Comparison of ENCODE assay signal across 10 cellular contexts in genomic region chr19:54095136-54095858, GRCh38. TPM values are rescaled to one million over a fixed set of nuclear protein-coding genes. Genes with fewer than 3 reads are reported as not detected.
DNase-seq lines count a peak whose midpoint lies in the region; ATAC-seq, FAIRE-seq and TF ChIP-seq lines count a peak whose summit lies in the region.
"Had no signal": no experiment of that assay in that cellular context is flagged by ENCODE, and none has a peak within 500 bp of the region (broad histone marks: within the 10 kb centered on the region; RNA-seq: fewer than 3 reads in every experiment).

No MANE protein-coding gene starts in this region.

- H3K36me3 ChIP-seq in BJ (ENCODE audit: control insufficient read depth, insufficient read depth, low read length) (no peaks in the 10 kb centered on the region), PC-3 (ENCODE audit: low read depth, low read length) (no peaks in the 10 kb centered on the region), endothelial cell of umbilical vein (ENCODE audit: control insufficient read depth in 2 of 2, extremely low read depth in 1 of 2, insufficient read depth in 2 of 2, low read length in 2 of 2) (no peaks in the 10 kb centered on the region), neuronal stem cell (replicated peaks in 1 of 2; ENCODE audit: control insufficient read depth in 2 of 2, insufficient read depth in 2 of 2, low read length in 2 of 2) (no peaks in the 10 kb centered on the region)

- H3K9ac ChIP-seq in PC-3 (ENCODE audit: low read length) (no peak overlapping the region), endothelial cell of umbilical vein (replicated peaks; ENCODE audit: extremely low read depth, insufficient read depth, low read length) (no peak overlapping the region), neuronal stem cell (ENCODE audit: low read depth, low read length, poor library complexity) (peak overlapping the region; percentile 84)

- peaks cover 8% of the 10 kb centered on the region for H3K4me1 ChIP-seq in PC-3 (ENCODE audit: insufficient read depth, low read length)
- H3K4me1 ChIP-seq in endothelial cell of umbilical vein (ENCODE audit: control insufficient read depth, extremely low read depth, insufficient read depth, low read length): no peaks in the 10 kb centered on the region
- H3K4me1 ChIP-seq in neuronal stem cell (ENCODE audit: control insufficient read depth in 2 of 2, insufficient read depth in 1 of 2, low read depth in 1 of 2, low read length in 2 of 2): peaks cover 4 to 5% of the 10 kb centered on the region in 2 donors

- peak overlapping the region; percentile 10 for H2BK5ac ChIP-seq in neuronal stem cell (ENCODE audit: low read length)

- H3K14ac ChIP-seq in neuronal stem cell (ENCODE audit: low read length): peak overlapping the region; percentile 82

- H3K4me2 ChIP-seq in PC-3 (ENCODE audit: low read length): peak overlapping the region; percentile 79
- peak overlapping the region; percentile 49 for H3K4me2 ChIP-seq in endothelial cell of umbilical vein (ENCODE audit: insufficient read depth, low read length)
- H3K4me2 ChIP-seq in neuronal stem cell (ENCODE audit: insufficient read depth, low read length, poor library complexity, severe bottlenecking): peak overlapping the region; percentile 73

- H3K4me3 ChIP-seq in BJ (ENCODE audit: low read depth, low read length) (peak overlapping the region; percentile 29), PC-3 (ENCODE audit: low read length) (peak overlapping the region; percentile 53), endothelial cell of umbilical vein (replicated peaks in 1 of 3; ENCODE audit: insufficient read depth in 1 of 3, low read depth in 1 of 3, low read length in 3 of 3) (no peak overlapping the region), neuronal stem cell (ENCODE audit: low read length in 2 of 2) (peak overlapping the region; percentile 32 to 78)

- H3K27me3 ChIP-seq in BJ (ENCODE audit: control insufficient read depth, insufficient read depth, low read length): no peaks in the 10 kb centered on the region
- H3K27me3 ChIP-seq in PC-3 (ENCODE audit: low read length): no peaks in the 10 kb centered on the region
- H3K27me3 ChIP-seq in endothelial cell of umbilical vein (ENCODE audit: control insufficient read depth in 2 of 2, insufficient read depth in 2 of 2, low read length in 2 of 2): no peaks in the 10 kb centered on the region
- peaks cover 0 to 23% (median 21%) of the 10 kb centered on the region in 3 experiments for H3K27me3 ChIP-seq in neuronal stem cell (ENCODE audit: control insufficient read depth in 3 of 3, insufficient read depth in 3 of 3, low read depth in 1 of 3, low read length in 3 of 3)

- peak overlapping the region; percentile 93 for H2BK120ac ChIP-seq in neuronal stem cell (ENCODE audit: low read depth, low read length)

- H3K4ac ChIP-seq in neuronal stem cell (ENCODE audit: low read length): peak overlapping the region; percentile 37

- CTCF ChIA-PET in BJ (lab: Yijun Ruan, JAX) (interaction anchor here (1.1 to 3.4 kb wide), 5 partner anchors 64 to 302 kb away, joined by 3 to 17 read pairs (median 6); no protein-coding TSS in a partner anchor), PC-3 (lab: Charles Lee) (interaction anchor here (0.6 to 1.0 kb wide), 3 partner anchors 42 to 582 kb away, joined by 4 to 5 read pairs (median 4); partner anchors contain the start of gene CNOT3), endothelial cell of umbilical vein (lab: Charles Lee) (interaction anchor here (0.6 to 4.2 kb wide), 11 partner anchors 8 to 320 kb away, joined by 3 to 27 read pairs (median 4); no protein-coding TSS in a partner anchor)

- no peaks in the 10 kb centered on the region for H3K9me1 ChIP-seq in endothelial cell of umbilical vein (replicated peaks; ENCODE audit: control insufficient read depth, extremely low read depth, insufficient read depth, low read length)

- no TSS peak for BruUV-seq in PC-3 (replicated peaks; lab: Mats Ljungman, UMichigan)
- BruUV-seq in endothelial cell of umbilical vein (replicated peaks; lab: Mats Ljungman, UMichigan): no TSS peak

- peak overlapping the region; percentile 96 for H3K23ac ChIP-seq in neuronal stem cell (ENCODE audit: low read depth, low read length, poor library complexity)

- H3K79me1 ChIP-seq in neuronal stem cell (ENCODE audit: low read depth, low read length): no peaks in the 10 kb centered on the region

- H2AFZ ChIP-seq in PC-3 (ENCODE audit: low read length) (peak overlapping the region; percentile 93), endothelial cell of umbilical vein (ENCODE audit: low read depth, low read length) (peak overlapping the region; percentile 66), neuronal stem cell (ENCODE audit: low read length) (peak overlapping the region; percentile 97)

- peak overlapping the region; percentile 20 for H2AK5ac ChIP-seq in neuronal stem cell (ENCODE audit: low read depth, low read length)

- no peaks in the 10 kb centered on the region for H3K9me2 ChIP-seq in PC-3 (replicated peaks; ENCODE audit: low read length)

- DNase-seq in BJ (ENCODE audit: low read depth): no peak
- no peak for DNase-seq in PC-3
- no peak for DNase-seq in endothelial cell of umbilical vein (ENCODE audit: low read depth, low spot score)
- no peak for DNase-seq in neuronal stem cell (ENCODE audit: low spot score)
- DNase-seq in GF-D8 (lab: John Stamatoyannopoulos, UW): no peak
- DNase-seq in NCI-H82 (lab: John Stamatoyannopoulos, UW): no peak
- no peak for DNase-seq in NCI-H1417 treated with DMSO at 0.1 percent for 48 hours (lab: John Stamatoyannopoulos, UW)

- no peaks in the 10 kb centered on the region for H4K20me1 ChIP-seq in PC-3 (ENCODE audit: low read length)
- H4K20me1 ChIP-seq in endothelial cell of umbilical vein (replicated peaks; ENCODE audit: control insufficient read depth, extremely low read depth, insufficient read depth, low read length): no peaks in the 10 kb centered on the region

- dilution Hi-C loops in endothelial cell of umbilical vein (cut with MboI; ENCODE audit: extremely low pct_ligation_motif_present, low sequenced_read_pairs): no loop called here

- WGBS in neuronal stem cell (ENCODE audit: extremely low coverage in 2 of 2, insufficient read length in 2 of 2, insufficient replicate concordance in 1 of 2), 2 donors: no CpG with 5 or more reads among the region's 22 CpGs

- H4K8ac ChIP-seq in neuronal stem cell (ENCODE audit: low read depth, low read length): peak overlapping the region; percentile 83

- TF ChIP-seq POLR2A in endothelial cell of umbilical vein (IDR thresholded peaks at IDR 0.05; ENCODE audit: low read depth, low read length): no peak

- peak overlapping the region; percentile 98 for H2BK15ac ChIP-seq in neuronal stem cell (ENCODE audit: low read length)

- TF ChIP-seq CTCF in BJ (IDR thresholded peaks at IDR 0.05; ENCODE audit: insufficient read depth, low read depth, low read length) (no peak), PC-3 (conservative IDR thresholded peaks at IDR 0.05; ENCODE audit: low read depth, low read length) (no peak), endothelial cell of umbilical vein (IDR thresholded peaks at IDR 0.05; ENCODE audit: extremely low read depth in 1 of 2, insufficient read depth in 1 of 2, low read depth in 1 of 2, low read length in 2 of 2) (no peak)

- intact Hi-C loops in PC-3 (cut with micrococcal nuclease) (loop anchor here (10.0 kb wide), 2 partner anchors 250 to 290 kb away; no protein-coding TSS in a partner anchor), endothelial cell of umbilical vein (cut with micrococcal nuclease) (loop anchor here (5.0 kb wide), 1 partner anchor 188 kb away; the partner anchor contains the start of gene CACNG7)

- H4K91ac ChIP-seq in neuronal stem cell (ENCODE audit: low read depth, low read length, poor library complexity): no peak overlapping the region

- ATAC-seq in PC-3 (no peak; the same call in 1 of the 2 replicates), GM19463 (IDR thresholded peaks at IDR 0.05; ENCODE audit: unreplicated experiment) (no peak)

- no peaks in the 10 kb centered on the region for H3K9me3 ChIP-seq in PC-3 (ENCODE audit: low read length)
- no peaks in the 10 kb centered on the region for H3K9me3 ChIP-seq in endothelial cell of umbilical vein (replicated peaks; ENCODE audit: control insufficient read depth, insufficient read depth, low read length)
- H3K9me3 ChIP-seq in neuronal stem cell (replicated peaks in 1 of 2; ENCODE audit: control insufficient read depth in 2 of 2, insufficient read depth in 1 of 2, low read depth in 1 of 2, low read length in 2 of 2): peaks cover 2 to 4% of the 10 kb centered on the region in 2 donors

- H3K18ac ChIP-seq in neuronal stem cell (ENCODE audit: low read length): peak overlapping the region; percentile 99

- no peaks in the 10 kb centered on the region for H3F3A ChIP-seq in PC-3 (ENCODE audit: low read length, unreplicated experiment)

- H2BK12ac ChIP-seq in neuronal stem cell (ENCODE audit: low read length): peak overlapping the region; percentile 30

- POLR2A ChIA-PET in BJ (lab: Charles Lee): interaction anchor here (0.6 to 0.9 kb wide), 2 partner anchors 60 to 295 kb away, joined by 3 read pairs; no protein-coding TSS in a partner anchor
- POLR2A ChIA-PET in PC-3 (lab: Charles Lee; ENCODE audit: unreplicated experiment): interaction anchor here (0.6 kb wide), 1 partner anchor 64 kb away, joined by 3 read pairs; no protein-coding TSS in a partner anchor
- POLR2A ChIA-PET in endothelial cell of umbilical vein (lab: Charles Lee): no interaction called here

- no peak overlapping the region for H3K27ac ChIP-seq in PC-3 (ENCODE audit: low read length)
- no peak overlapping the region for H3K27ac ChIP-seq in endothelial cell of umbilical vein (ENCODE audit: insufficient read depth, low read depth, low read length)
- H3K27ac ChIP-seq in neuronal stem cell (replicated peaks; ENCODE audit: low read length): no peak overlapping the region

- H3K79me2 ChIP-seq in PC-3 (ENCODE audit: low read length): no peaks in the 10 kb centered on the region
- no peaks in the 10 kb centered on the region for H3K79me2 ChIP-seq in endothelial cell of umbilical vein (ENCODE audit: control insufficient read depth, insufficient read depth, low read length)

- FAIRE-seq in endothelial cell of umbilical vein (lab: Jason Lieb, UNC): no peak
- FAIRE-seq: RCC 7860 had no signal

RNA-seq across cellular contexts. Expression of gene OSCAR, which starts 5.3 kb away (rescaled TPM):
- polyA plus RNA-seq in BJ (2011; rRNA removed) (0.27 and 0.66 TPM in 2 replicates), endothelial cell of umbilical vein (0.08 and 0.10 TPM in 2 replicates)
- 0.24 TPM in 1 of 2 replicates, not detected in the other for polyA minus RNA-seq in BJ (2011; rRNA and poly(A)+ RNA removed)
- total RNA-seq in PC-3 (2014; rRNA removed) (0.46 TPM in 1 of 2 replicates, not detected in the other), endothelial cell of umbilical vein (not detected in 2 replicates)
- not detected in 2 replicates for polyA plus RNA-seq in endothelial cell of umbilical vein (2011; cell fraction: cytosol; rRNA removed)
- polyA plus RNA-seq in endothelial cell of umbilical vein (2011; cell fraction: nucleus; rRNA removed): 0.07 and 0.11 TPM in 2 replicates
- polyA plus RNA-seq in endothelial cell of umbilical vein (2012): not detected in 2 replicates
- polyA minus RNA-seq in endothelial cell of umbilical vein: not detected in 2 replicates
- polyA minus RNA-seq in endothelial cell of umbilical vein (2011; cell fraction: cytosol; rRNA and poly(A)+ RNA removed): not detected
- not detected in 2 replicates for polyA minus RNA-seq in endothelial cell of umbilical vein (2011; cell fraction: nucleus; rRNA and poly(A)+ RNA removed)
- 0.60 TPM for polyA plus RNA-seq in neuronal stem cell (2013, experiment 1 of 2)
- polyA plus RNA-seq in neuronal stem cell (2013, experiment 2 of 2): 0.46 TPM
- total RNA-seq: dermis microvascular lymphatic vessel endothelial cell had no signal

RNA-seq across cellular contexts. Expression of gene NDUFA3, which starts 7.4 kb away (rescaled TPM):
- polyA plus RNA-seq in BJ (2011; rRNA removed): 26.6 and 45.8 TPM in 2 replicates
- polyA minus RNA-seq in BJ (2011; rRNA and poly(A)+ RNA removed): 168 and 237 TPM in 2 replicates
- total RNA-seq in PC-3 (2014; rRNA removed): 91.6 and 138 TPM in 2 replicates
- total RNA-seq in endothelial cell of umbilical vein: 119 and 132 TPM in 2 replicates
- polyA plus RNA-seq in endothelial cell of umbilical vein: 95.5 and 107 TPM in 2 replicates
- 44.5 and 70.9 TPM in 2 replicates for polyA plus RNA-seq in endothelial cell of umbilical vein (2011; cell fraction: cytosol; rRNA removed)
- 40.1 and 41.4 TPM in 2 replicates for polyA plus RNA-seq in endothelial cell of umbilical vein (2011; cell fraction: nucleus; rRNA removed)
- 174 and 259 TPM in 2 replicates for polyA plus RNA-seq in endothelial cell of umbilical vein (2012)
- polyA minus RNA-seq in endothelial cell of umbilical vein: 70.8 and 152 TPM in 2 replicates
- polyA minus RNA-seq in endothelial cell of umbilical vein (2011; cell fraction: cytosol; rRNA and poly(A)+ RNA removed): 111 TPM
- 21.3 and 29.3 TPM in 2 replicates for polyA minus RNA-seq in endothelial cell of umbilical vein (2011; cell fraction: nucleus; rRNA and poly(A)+ RNA removed)
- polyA plus RNA-seq in neuronal stem cell (2013, experiment 1 of 2): 777 TPM
- 754 TPM for polyA plus RNA-seq in neuronal stem cell (2013, experiment 2 of 2)

RNA-seq across cellular contexts. Expression of gene TARM1, which starts 14.1 kb away (rescaled TPM):
- polyA plus RNA-seq in BJ (2011; rRNA removed): not detected in 2 replicates
- not detected in 2 replicates for polyA minus RNA-seq in BJ (2011; rRNA and poly(A)+ RNA removed)
- not detected in 2 replicates for total RNA-seq in PC-3 (2014; rRNA removed)
- total RNA-seq in endothelial cell of umbilical vein: not detected in 2 replicates
- polyA plus RNA-seq in endothelial cell of umbilical vein: not detected in 2 replicates
- not detected in 2 replicates for polyA plus RNA-seq in endothelial cell of umbilical vein (2011; cell fraction: cytosol; rRNA removed)
- not detected in 2 replicates for polyA plus RNA-seq in endothelial cell of umbilical vein (2011; cell fraction: nucleus; rRNA removed)
- polyA plus RNA-seq in endothelial cell of umbilical vein (2012): not detected in 2 replicates
- not detected in 2 replicates for polyA minus RNA-seq in endothelial cell of umbilical vein
- not detected for polyA minus RNA-seq in endothelial cell of umbilical vein (2011; cell fraction: cytosol; rRNA and poly(A)+ RNA removed)
- not detected in 2 replicates for polyA minus RNA-seq in endothelial cell of umbilical vein (2011; cell fraction: nucleus; rRNA and poly(A)+ RNA removed)
- polyA plus RNA-seq in neuronal stem cell (2013, experiment 1 of 2): not detected
- not detected for polyA plus RNA-seq in neuronal stem cell (2013, experiment 2 of 2)
- total RNA-seq: dermis microvascular lymphatic vessel endothelial cell had no signal

RNA-seq across cellular contexts. Expression of gene TFPT, which starts 20.2 kb away (rescaled TPM):
- polyA plus RNA-seq in BJ (2011; rRNA removed) (15.3 and 18.8 TPM in 2 replicates), endothelial cell of umbilical vein (28.3 and 29.3 TPM in 2 replicates)
- 6.8 and 6.9 TPM in 2 replicates for polyA minus RNA-seq in BJ (2011; rRNA and poly(A)+ RNA removed)
- total RNA-seq in PC-3 (2014; rRNA removed) (55.4 and 74.2 TPM in 2 replicates), endothelial cell of umbilical vein (32.1 and 36.2 TPM in 2 replicates)
- polyA plus RNA-seq in endothelial cell of umbilical vein (2011; cell fraction: cytosol; rRNA removed): 22.5 and 26.8 TPM in 2 replicates
- 10.5 and 11.7 TPM in 2 replicates for polyA plus RNA-seq in endothelial cell of umbilical vein (2011; cell fraction: nucleus; rRNA removed)
- polyA plus RNA-seq in endothelial cell of umbilical vein (2012): 24.4 and 39.7 TPM in 2 replicates
- polyA minus RNA-seq in endothelial cell of umbilical vein: 6.1 and 6.3 TPM in 2 replicates
- polyA minus RNA-seq in endothelial cell of umbilical vein (2011; cell fraction: cytosol; rRNA and poly(A)+ RNA removed): 4.1 TPM
- 1.1 and 3.6 TPM in 2 replicates for polyA minus RNA-seq in endothelial cell of umbilical vein (2011; cell fraction: nucleus; rRNA and poly(A)+ RNA removed)
- polyA plus RNA-seq in neuronal stem cell (2013, experiment 1 of 2): 13.8 TPM
- 14.2 TPM for polyA plus RNA-seq in neuronal stem cell (2013, experiment 2 of 2)

RNA-seq across cellular contexts. Expression of gene PRPF31, which starts 20.3 kb away (rescaled TPM):
- polyA plus RNA-seq in BJ (2011; rRNA removed): 27.7 and 39.4 TPM in 2 replicates
- polyA minus RNA-seq in BJ (2011; rRNA and poly(A)+ RNA removed): 14.2 and 17.5 TPM in 2 replicates
- total RNA-seq in PC-3 (2014; rRNA removed): 170 and 196 TPM in 2 replicates
- 99.1 and 101 TPM in 2 replicates for total RNA-seq in endothelial cell of umbilical vein
- 70.8 and 76.2 TPM in 2 replicates for polyA plus RNA-seq in endothelial cell of umbilical vein
- polyA plus RNA-seq in endothelial cell of umbilical vein (2011; cell fraction: cytosol; rRNA removed): 73.3 and 76.7 TPM in 2 replicates
- 101 and 118 TPM in 2 replicates for polyA plus RNA-seq in endothelial cell of umbilical vein (2011; cell fraction: nucleus; rRNA removed)
- 101 and 126 TPM in 2 replicates for polyA plus RNA-seq in endothelial cell of umbilical vein (2012)
- 45.0 and 45.8 TPM in 2 replicates for polyA minus RNA-seq in endothelial cell of umbilical vein
- 20.9 TPM for polyA minus RNA-seq in endothelial cell of umbilical vein (2011; cell fraction: cytosol; rRNA and poly(A)+ RNA removed)
- polyA minus RNA-seq in endothelial cell of umbilical vein (2011; cell fraction: nucleus; rRNA and poly(A)+ RNA removed): 23.8 and 24.5 TPM in 2 replicates
- 55.5 TPM for polyA plus RNA-seq in neuronal stem cell (2013, experiment 1 of 2)
- polyA plus RNA-seq in neuronal stem cell (2013, experiment 2 of 2): 57.0 TPM

Comparison
In these comparisons a context has a peak if more than half of its experiments do, and no peak if none do; other contexts are left out.
1. H3K4me3 ChIP-seq: peak in BJ (single experiment), PC-3 (single experiment) and neuronal stem cell (2 of 2); none in endothelial cell of umbilical vein (0 of 3).
2. Peak in every context shown above with its lines, with median percentiles within 50 percentile points of each other: H2AFZ ChIP-seq and H3K4me2 ChIP-seq.